ENCODE assay signal across 1 cellular context in genomic region chr15:29773000-29773399, GRCh38.
TF ChIP-seq lines count a peak whose summit lies in the region.

No MANE protein-coding gene starts in this region.

TF ChIP-seq in IMR-90, 13 proteins besides CTCF, POLR2A, EP300 and RAD21 (continued from another document):
- TF ChIP-seq, protein P1, sequence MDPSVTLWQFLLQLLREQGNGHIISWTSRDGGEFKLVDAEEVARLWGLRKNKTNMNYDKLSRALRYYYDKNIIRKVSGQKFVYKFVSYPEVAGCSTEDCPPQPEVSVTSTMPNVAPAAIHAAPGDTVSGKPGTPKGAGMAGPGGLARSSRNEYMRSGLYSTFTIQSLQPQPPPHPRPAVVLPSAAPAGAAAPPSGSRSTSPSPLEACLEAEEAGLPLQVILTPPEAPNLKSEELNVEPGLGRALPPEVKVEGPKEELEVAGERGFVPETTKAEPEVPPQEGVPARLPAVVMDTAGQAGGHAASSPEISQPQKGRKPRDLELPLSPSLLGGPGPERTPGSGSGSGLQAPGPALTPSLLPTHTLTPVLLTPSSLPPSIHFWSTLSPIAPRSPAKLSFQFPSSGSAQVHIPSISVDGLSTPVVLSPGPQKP (IDR thresholded peaks at IDR 0.05; ENCODE audit: borderline replicate concordance, low read depth, low read length) = no peak
- TF ChIP-seq MXI1 (IDR thresholded peaks at IDR 0.05; ENCODE audit: borderline replicate concordance, low read depth, low read length) = no peak
- TF ChIP-seq FOS (IDR thresholded peaks at IDR 0.05; ENCODE audit: low read depth, low read length) = no peak
- TF ChIP-seq CHD1 (IDR thresholded peaks at IDR 0.05; ENCODE audit: low read depth, low read length) = no peak
- no peak for TF ChIP-seq NFE2L2 (IDR thresholded peaks at IDR 0.05; ENCODE audit: low read depth, low read length)
- no peak for TF ChIP-seq BHLHE40 (IDR thresholded peaks at IDR 0.05; ENCODE audit: low read depth, low read length)
- TF ChIP-seq, protein P2, sequence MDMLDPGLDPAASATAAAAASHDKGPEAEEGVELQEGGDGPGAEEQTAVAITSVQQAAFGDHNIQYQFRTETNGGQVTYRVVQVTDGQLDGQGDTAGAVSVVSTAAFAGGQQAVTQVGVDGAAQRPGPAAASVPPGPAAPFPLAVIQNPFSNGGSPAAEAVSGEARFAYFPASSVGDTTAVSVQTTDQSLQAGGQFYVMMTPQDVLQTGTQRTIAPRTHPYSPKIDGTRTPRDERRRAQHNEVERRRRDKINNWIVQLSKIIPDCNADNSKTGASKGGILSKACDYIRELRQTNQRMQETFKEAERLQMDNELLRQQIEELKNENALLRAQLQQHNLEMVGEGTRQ (IDR thresholded peaks at IDR 0.05; ENCODE audit: low read depth, low read length) = no peak
TF ChIP-seq in IMR-90: peak in this region for 0.
